Comparison of ENCODE assay signal across 2 cellular contexts in the genomic region with DNA sequence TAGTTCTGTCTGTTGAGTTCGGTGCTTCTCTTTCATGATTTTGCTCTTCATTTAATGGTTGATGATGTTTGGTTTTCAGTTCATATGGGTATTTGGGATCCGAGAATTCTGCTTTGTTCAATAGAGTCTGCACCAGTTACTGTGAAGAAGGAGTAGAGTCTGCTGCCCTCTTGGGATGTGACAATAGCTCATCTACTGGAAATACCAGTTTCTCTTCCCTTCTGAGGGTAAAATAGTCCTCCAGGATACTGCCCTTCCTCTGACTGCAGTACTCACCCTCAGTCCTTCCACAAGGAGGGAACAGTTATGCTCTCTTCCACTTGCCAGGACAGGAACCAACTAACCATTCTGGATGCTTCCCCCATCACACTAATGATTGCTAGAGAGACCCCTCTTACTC.
TF ChIP-seq lines count a peak whose summit lies in the region.

No MANE protein-coding gene starts in this region.

TF ChIP-seq in H1, 55 proteins besides CTCF, POLR2A, EP300 and RAD21:
- TF ChIP-seq CHD7 (IDR thresholded peaks at IDR 0.05; ENCODE audit: insufficient replicate concordance, low read length) (no peak), JUN (IDR thresholded peaks at IDR 0.05; ENCODE audit: low read depth, low read length) (no peak), RFX5 (IDR thresholded peaks at IDR 0.05; ENCODE audit: borderline replicate concordance, low read depth, low read length) (no peak), SP4 (IDR thresholded peaks at IDR 0.05; ENCODE audit: low read length) (no peak), YY1 (IDR thresholded peaks at IDR 0.05; ENCODE audit: low read depth, low read length) (no peak), JUND (IDR thresholded peaks at IDR 0.05; ENCODE audit: low read length) (no peak), CREB1 (IDR thresholded peaks at IDR 0.05) (no peak), TAF1 (IDR thresholded peaks at IDR 0.05; ENCODE audit: low read depth, low read length) (no peak), EZH2 (IDR thresholded peaks at IDR 0.05; ENCODE audit: low read depth, low read length, severe bottlenecking) (no peak), SRF (IDR thresholded peaks at IDR 0.05; ENCODE audit: low read depth, low read length) (no peak), RXRA (IDR thresholded peaks at IDR 0.05; ENCODE audit: insufficient read depth, low read depth, low read length) (no peak), CEBPB (IDR thresholded peaks at IDR 0.05; ENCODE audit: low read depth, low read length) (no peak), BACH1 (IDR thresholded peaks at IDR 0.05; ENCODE audit: low read length) (no peak), GTF2F1 (IDR thresholded peaks at IDR 0.05; ENCODE audit: borderline replicate concordance, low read depth, low read length) (no peak)
- TF ChIP-seq, protein P1, sequence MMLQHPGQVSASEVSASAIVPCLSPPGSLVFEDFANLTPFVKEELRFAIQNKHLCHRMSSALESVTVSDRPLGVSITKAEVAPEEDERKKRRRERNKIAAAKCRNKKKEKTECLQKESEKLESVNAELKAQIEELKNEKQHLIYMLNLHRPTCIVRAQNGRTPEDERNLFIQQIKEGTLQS (IDR thresholded peaks at IDR 0.05; ENCODE audit: insufficient read depth, low read depth, low read length): no peak

TF ChIP-seq in GM23338, 12 proteins besides CTCF, POLR2A, EP300 and RAD21:
- no peak for TF ChIP-seq NANOG (IDR thresholded peaks at IDR 0.05; ENCODE audit: borderline replicate concordance)
- TF ChIP-seq ZNF114 (CRISPR knock-in tag; IDR thresholded peaks at IDR 0.05): no peak
- no peak for TF ChIP-seq JUNB (IDR thresholded peaks at IDR 0.05; ENCODE audit: unreplicated experiment)
